14 cellular contexts compared by ENCODE assay signal in the genomic region with DNA sequence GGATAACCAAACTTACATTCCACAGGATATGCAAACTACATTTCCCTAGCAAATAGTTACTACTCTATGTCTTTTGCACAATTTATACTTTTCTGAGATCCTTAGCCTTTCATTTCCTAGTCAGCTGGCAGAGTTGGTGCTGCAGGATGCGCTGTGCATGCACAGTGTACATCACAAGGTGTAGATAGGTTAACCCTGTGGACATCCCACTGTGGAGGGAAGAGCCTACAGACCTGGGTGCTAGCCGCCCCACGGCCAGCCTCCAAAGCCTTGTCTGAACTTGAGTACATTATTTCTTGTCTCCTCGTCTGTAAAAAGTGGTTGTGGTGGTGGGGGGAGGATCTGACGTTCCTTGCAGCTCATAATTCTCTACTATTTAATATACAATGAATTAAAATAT. TPM values are rescaled to one million over a fixed set of nuclear protein-coding genes. Genes with fewer than 3 reads are reported as not detected.
A peak's percentile ranks its signal among the peaks of the same experiment; 100 is the strongest.
DNase-seq lines count a peak whose midpoint lies in the region; FAIRE-seq and TF ChIP-seq lines count a peak whose summit lies in the region.
"Had no signal": no experiment of that assay in that cellular context is flagged by ENCODE, and none has a peak within 500 bp of the region (broad histone marks: within the 10 kb centered on the region; RNA-seq: fewer than 3 reads in every experiment).

No MANE protein-coding gene starts in this region.

- peak overlapping the region; percentile 95 for H3K4me3 Mint-ChIP-seq in activated CD4-positive, alpha-beta T cell treated with anti-CD3 and anti-CD28 coated beads, Interleukin-2, amount 10 ng/mL, durations not matched to agents 7 days and 5 days

- no peak for TF ChIP-seq CTCF in VCaP (conservative IDR thresholded peaks at IDR 0.05)

- H3K27me3 Mint-ChIP-seq in activated CD4-positive, alpha-beta T cell treated with anti-CD3 and anti-CD28 coated beads, Interleukin-2, amount 10 ng/mL, durations not matched to agents 7 days and 5 days: no peaks in the 10 kb centered on the region

- POLR2A ChIA-PET in activated CD4-positive, alpha-beta T cell treated with anti-CD3 and anti-CD28 coated beads, Interleukin-2, amount 10 ng/mL, durations not matched to agents 7 days and 5 days (lab: Charles Lee): interaction anchor here (1.2 to 4.3 kb wide), 3 partner anchors 11 to 76 kb away, joined by 3 to 16 read pairs (median 6); no protein-coding TSS in a partner anchor

- H3K27me3 ChIP-seq in esophagus (ENCODE audit: control insufficient read depth in 1 of 2, insufficient read depth in 2 of 2, low read length in 2 of 2): no peaks in the 10 kb centered on the region
- H3K27me3 ChIP-seq in small intestine (ENCODE audit: control insufficient read depth in 2 of 2, insufficient read depth in 2 of 2, low read length in 2 of 2): no peaks in the 10 kb centered on the region
- H3K27me3 ChIP-seq: cardiac muscle cell, gastroesophageal sphincter had no signal

- FAIRE-seq in small intestine (lab: Jason Lieb, UNC): no peak

- DNase-seq in activated CD4-positive, alpha-beta T cell treated with anti-CD3 and anti-CD28 coated beads, Interleukin-2, amount 10 ng/mL, durations not matched to agents 7 days and 5 days: peak; percentile 25
- DNase-seq in activated CD4-positive, alpha-beta T cell treated with anti-CD3 and anti-CD28 coated beads, Interleukin-2, amount 50 U/mL, for 1 hour: no peak
- DNase-seq in small intestine: no peak
- no peak for DNase-seq in ecto neural progenitor cell (ENCODE audit: low spot score)
- DNase-seq in putamen (ENCODE audit: low spot score): no peak
- DNase-seq in pons (ENCODE audit: low spot score): no peak
- DNase-seq: activated CD8-positive, alpha-beta memory T cell treated with anti-CD3 and anti-CD28 coated beads for 24 hours; NCI-H1105 treated with DMSO at 0.1 percent for 48 hours; NCI-H774 had no signal

- H3K27ac ChIP-seq in VCaP (peak overlapping the region; percentile 90), esophagus (ENCODE audit: low read depth in 2 of 2, low read length in 1 of 2) (peak overlapping the region; percentile 54 to 73), small intestine (ENCODE audit: low read depth in 1 of 2, low read length in 1 of 2) (peak overlapping the region; percentile 9 to 35)
- H3K27ac ChIP-seq: cardiac muscle cell, SK-N-MC had no signal

- peaks cover 63% of the 10 kb centered on the region for H3K36me3 Mint-ChIP-seq in activated CD4-positive, alpha-beta T cell treated with anti-CD3 and anti-CD28 coated beads, Interleukin-2, amount 10 ng/mL, durations not matched to agents 7 days and 5 days (ENCODE audit: low read depth)

- H3K4me1 ChIP-seq in esophagus (ENCODE audit: control insufficient read depth in 2 of 2, insufficient read depth in 2 of 2, low read length in 1 of 2) (peaks cover 7 to 10% of the 10 kb centered on the region in 2 donors), small intestine (ENCODE audit: control insufficient read depth in 2 of 2, insufficient read depth in 1 of 2, low read depth in 1 of 2, low read length in 1 of 2) (peaks cover 14 to 28% of the 10 kb centered on the region in 2 donors)

- H3K9me3 ChIP-seq in esophagus (ENCODE audit: control insufficient read depth in 2 of 2, insufficient read depth in 1 of 2, low read depth in 1 of 2, low read length in 1 of 2) (no peaks in the 10 kb centered on the region), small intestine (ENCODE audit: control insufficient read depth, low read depth) (no peaks in the 10 kb centered on the region)
- H3K9me3 ChIP-seq: gastroesophageal sphincter had no signal

- H3K36me3 ChIP-seq in esophagus (ENCODE audit: control insufficient read depth in 2 of 2, insufficient read depth in 2 of 2, low read length in 1 of 2) (no peaks in the 10 kb centered on the region), small intestine (ENCODE audit: control insufficient read depth in 2 of 2, insufficient read depth in 2 of 2, low read length in 2 of 2) (no peaks in the 10 kb centered on the region)
- H3K36me3 ChIP-seq: cardiac muscle cell, gastroesophageal sphincter had no signal

- peak overlapping the region; percentile 65 for H3K27ac Mint-ChIP-seq in activated CD4-positive, alpha-beta T cell treated with anti-CD3 and anti-CD28 coated beads, Interleukin-2, amount 10 ng/mL, durations not matched to agents 7 days and 5 days

- peaks cover 72% of the 10 kb centered on the region for H3K4me1 Mint-ChIP-seq in activated CD4-positive, alpha-beta T cell treated with anti-CD3 and anti-CD28 coated beads, Interleukin-2, amount 10 ng/mL, durations not matched to agents 7 days and 5 days

- H3K4me3 ChIP-seq in esophagus (ENCODE audit: low read depth in 1 of 2, low read length in 2 of 2): peak overlapping the region; percentile 20 to 97
- peak overlapping the region in 1 of 2 donors; percentile 46 for H3K4me3 ChIP-seq in small intestine (ENCODE audit: low read depth in 1 of 2, low read length in 2 of 2)
- H3K4me3 ChIP-seq: cardiac muscle cell, SK-N-MC had no signal

- CTCF ChIA-PET in activated CD4-positive, alpha-beta T cell treated with anti-CD3 and anti-CD28 coated beads, Interleukin-2, amount 10 ng/mL, durations not matched to agents 7 days and 5 days (lab: Charles Lee): interaction anchor here (0.6 to 6.5 kb wide), 5 partner anchors 10 to 75 kb away, joined by 3 to 41 read pairs (median 4); no protein-coding TSS in a partner anchor

- 38 to 49% methylated on average over 5 of the region's 5 CpGs for WGBS in esophagus, 2 donors
- WGBS in small intestine, 3 donors: 12 to 33% (median 33%) methylated on average over 5 of the region's 5 CpGs

- H3K9me3 Mint-ChIP-seq in activated CD4-positive, alpha-beta T cell treated with anti-CD3 and anti-CD28 coated beads, Interleukin-2, amount 10 ng/mL, durations not matched to agents 7 days and 5 days: no peaks in the 10 kb centered on the region

RNA-seq across cellular contexts. Expression of a gene that starts 3.5 kb away (rescaled TPM):
- total RNA-seq in activated CD4-positive, alpha-beta T cell treated with anti-CD3 and anti-CD28 coated beads, Interleukin-2, amount 10 ng/mL, durations not matched to agents 7 days and 5 days: 10 to 100 TPM; 83.8 to 97.9 TPM
- polyA plus RNA-seq in esophagus: 10 to 100 TPM; 45.1 to 60.5 TPM
- 10 to 100 TPM; 31.1 to 50.8 (median 37.8) TPM for polyA plus RNA-seq in small intestine
- total RNA-seq: cardiac muscle cell had no signal
- polyA plus RNA-seq: cardiac muscle cell had no signal

Comparison
In these comparisons a context has a peak if more than half of its experiments do, and no peak if none do; other contexts are left out.
1. H3K27ac ChIP-seq: peak in every context shown above with its lines; median percentile 90 in VCaP; 64 in esophagus; 22 in small intestine.